ENCODE assay signal across 8 cellular contexts in genomic region chr5:100903036-100903887, GRCh38. TPM values are rescaled to one million over a fixed set of nuclear protein-coding genes. Genes with fewer than 3 reads are reported as not detected.
DNase-seq lines count a peak whose midpoint lies in the region; ATAC-seq and TF ChIP-seq lines count a peak whose summit lies in the region.

TSS of gene ST8SIA4 (minus strand) at chr5:100903282. CDS start at chr5:100902955, 327 bp downstream.

- peaks cover 30% of the 10 kb centered on the region for H3K4me1 ChIP-seq in PC-9 (replicated peaks; ENCODE audit: insufficient read depth)

- H2AFZ ChIP-seq in PC-9: peak within 1 kb of the TSS; percentile 80

- BruUV-seq in PC-9 (replicated peaks; lab: Mats Ljungman, UMichigan): no TSS peak

- POLR2A ChIA-PET in PC-9 (lab: Charles Lee; ENCODE audit: unreplicated experiment): interaction anchor here (0.8 kb wide), 1 partner anchor 46 kb away, joined by 6 read pairs; no protein-coding TSS in a partner anchor

- ATAC-seq in GM19468 (IDR thresholded peaks at IDR 0.05; ENCODE audit: extremely low read depth, unreplicated experiment): peak; percentile 76
- ATAC-seq in stimulated activated naive CD8-positive, alpha-beta T cell treated with anti-CD3 and anti-CD28 coated beads, Interleukin-15, Interleukin-2, amounts not matched to agents 100 U/mL and 50 U/mL, for 24 hours: peak; percentile 70

- H3K27ac Mint-ChIP-seq in activated T-helper 1 cell treated with anti-CD3 and anti-CD28 coated beads, Interleukin-12 subunit alpha, Interleukin-12 subunit beta, Interleukin-2, Interleukin-4 antibody, amounts not matched to agents 30 ng/mL and 10 ng/mL and 1 ng/mL, durations not matched to agents 14 hours and 24 hours and 36 hours: peak within 1 kb of the TSS; percentile 99
- no peak within 1 kb of the TSS for H3K27ac Mint-ChIP-seq in nephron progenitor cell

- peaks cover 12% of the 10 kb centered on the region; the same call in 1 of the 2 replicates for H3K27me3 ChIP-seq in PC-9 (ENCODE audit: insufficient read depth, low read depth)

- H3F3A ChIP-seq in PC-9 (ENCODE audit: insufficient read depth, low read depth): no peaks in the 10 kb centered on the region; the same call in 1 of the 2 replicates

- TF ChIP-seq CTCF in PC-9 (conservative IDR thresholded peaks at IDR 0.05) (no peak), fibroblast of the aortic adventitia (IDR thresholded peaks at IDR 0.05; ENCODE audit: insufficient read depth, low read length) (no peak), nephron progenitor cell (IDR thresholded peaks at IDR 0.05) (no peak)

- H3K36me3 ChIP-seq in PC-9 (ENCODE audit: low read depth): no peaks in the 10 kb centered on the region

- no peaks in the 10 kb centered on the region for H3K9me2 ChIP-seq in PC-9 (ENCODE audit: insufficient read depth)

- CTCF ChIA-PET in PC-9 (lab: Charles Lee): interaction anchor here (0.6 to 1.0 kb wide), 4 partner anchors 24 to 772 kb away, joined by 3 to 4 read pairs (median 4); no protein-coding TSS in a partner anchor

- H3K36me3 Mint-ChIP-seq in activated T-helper 1 cell treated with anti-CD3 and anti-CD28 coated beads, Interleukin-12 subunit alpha, Interleukin-12 subunit beta, Interleukin-2, Interleukin-4 antibody, amounts not matched to agents 30 ng/mL and 10 ng/mL and 1 ng/mL, durations not matched to agents 14 hours and 24 hours and 36 hours (ENCODE audit: low read depth): peaks cover 28% of the 10 kb centered on the region
- no peaks in the 10 kb centered on the region for H3K36me3 Mint-ChIP-seq in nephron progenitor cell (ENCODE audit: low read depth)

- DNase-seq in CD1c-positive myeloid dendritic cell (ENCODE audit: extremely low spot score) (peak; percentile 96), HUDEP-2 (lab: John Stamatoyannopoulos, UW; ENCODE audit: unreplicated experiment in 76 of 76) (peak in 75 of 76 experiments; percentile 13 to 89 (median 76)), PC-9 (peak; percentile 72 to 83), fibroblast of the aortic adventitia (ENCODE audit: low read depth) (peak; percentile 32), nephron progenitor cell (peak; percentile 84)
- peak; percentile 90 for DNase-seq in activated T-helper 1 cell treated with anti-CD3 and anti-CD28 coated beads, Interleukin-12 subunit alpha, Interleukin-12 subunit beta, Interleukin-2, Interleukin-4 antibody, amounts not matched to agents 30 ng/mL and 10 ng/mL and 1 ng/mL, durations not matched to agents 14 hours and 24 hours and 36 hours (ENCODE audit: low spot score)
- DNase-seq in stimulated activated naive CD8-positive, alpha-beta T cell treated with anti-CD3 and anti-CD28 coated beads, Interleukin-15, Interleukin-2, amounts not matched to agents 100 U/mL and 50 U/mL, for 24 hours: peak; percentile 92

- no peaks in the 10 kb centered on the region for H3K27me3 Mint-ChIP-seq in activated T-helper 1 cell treated with anti-CD3 and anti-CD28 coated beads, Interleukin-12 subunit alpha, Interleukin-12 subunit beta, Interleukin-2, Interleukin-4 antibody, amounts not matched to agents 30 ng/mL and 10 ng/mL and 1 ng/mL, durations not matched to agents 14 hours and 24 hours and 36 hours (ENCODE audit: insufficient read depth)
- peaks cover 48% of the 10 kb centered on the region for H3K27me3 Mint-ChIP-seq in nephron progenitor cell (ENCODE audit: low read depth, poor library complexity)

- H3K9me3 Mint-ChIP-seq in activated T-helper 1 cell treated with anti-CD3 and anti-CD28 coated beads, Interleukin-12 subunit alpha, Interleukin-12 subunit beta, Interleukin-2, Interleukin-4 antibody, amounts not matched to agents 30 ng/mL and 10 ng/mL and 1 ng/mL, durations not matched to agents 14 hours and 24 hours and 36 hours: no peaks in the 10 kb centered on the region
- no peaks in the 10 kb centered on the region for H3K9me3 Mint-ChIP-seq in nephron progenitor cell

- no peaks in the 10 kb centered on the region for H3K9me3 ChIP-seq in PC-9 (ENCODE audit: insufficient read depth, low read depth)

- no peaks in the 10 kb centered on the region for H3K79me2 ChIP-seq in PC-9 (ENCODE audit: low read depth)

- H3K27ac ChIP-seq in PC-9: no peak within 1 kb of the TSS

- no peaks in the 10 kb centered on the region for H4K20me1 ChIP-seq in PC-9 (ENCODE audit: insufficient read depth)

- peak within 1 kb of the TSS; percentile 91 for H3K4me2 ChIP-seq in PC-9

- intact Hi-C loops in PC-9 (cut with micrococcal nuclease; ENCODE audit: unreplicated experiment): loop anchor here (1.0 to 5.0 kb wide), 5 partner anchors 62 to 484 kb away; no protein-coding TSS in a partner anchor
- intact Hi-C loops in activated T-helper 1 cell treated with anti-CD3 and anti-CD28 coated beads, Interleukin-12 subunit alpha, Interleukin-12 subunit beta, Interleukin-2, Interleukin-4 antibody, amounts not matched to agents 30 ng/mL and 10 ng/mL and 1 ng/mL, durations not matched to agents 14 hours and 24 hours and 36 hours (cut with micrococcal nuclease): loop anchor here (1.0 to 5.0 kb wide), 5 partner anchors 63 to 1874 kb away; no protein-coding TSS in a partner anchor

- peaks cover 41% of the 10 kb centered on the region for H3K4me1 Mint-ChIP-seq in activated T-helper 1 cell treated with anti-CD3 and anti-CD28 coated beads, Interleukin-12 subunit alpha, Interleukin-12 subunit beta, Interleukin-2, Interleukin-4 antibody, amounts not matched to agents 30 ng/mL and 10 ng/mL and 1 ng/mL, durations not matched to agents 14 hours and 24 hours and 36 hours (ENCODE audit: low read depth)
- peaks cover 52% of the 10 kb centered on the region for H3K4me1 Mint-ChIP-seq in nephron progenitor cell

- peak within 1 kb of the TSS; percentile 96 for H3K4me3 Mint-ChIP-seq in activated T-helper 1 cell treated with anti-CD3 and anti-CD28 coated beads, Interleukin-12 subunit alpha, Interleukin-12 subunit beta, Interleukin-2, Interleukin-4 antibody, amounts not matched to agents 30 ng/mL and 10 ng/mL and 1 ng/mL, durations not matched to agents 14 hours and 24 hours and 36 hours
- H3K4me3 Mint-ChIP-seq in nephron progenitor cell: peak within 1 kb of the TSS; percentile 91

- H3K4me3 ChIP-seq in PC-9: peak within 1 kb of the TSS; percentile 54
- H3K4me3 ChIP-seq in fibroblast of the aortic adventitia (ENCODE audit: low read depth, low read length): peak within 1 kb of the TSS; percentile 61

RNA-seq across cellular contexts. Expression of gene ST8SIA4, which starts in this region (rescaled TPM):
- total RNA-seq in PC-9 (2021) (2.1 and 2.4 TPM in 2 replicates), fibroblast of the aortic adventitia (ENCODE audit: low replicate concordance) (0.25 and 0.54 TPM in 2 replicates)
- 63.1 and 65.2 TPM in 2 replicates for total RNA-seq in activated T-helper 1 cell treated with anti-CD3 and anti-CD28 coated beads, Interleukin-12 subunit alpha, Interleukin-12 subunit beta, Interleukin-2, Interleukin-4 antibody, amounts not matched to agents 30 ng/mL and 10 ng/mL and 1 ng/mL, durations not matched to agents 14 hours and 24 hours and 36 hours

Comparison
In these comparisons a context has a peak if more than half of its experiments do, and no peak if none do; other contexts are left out.
1. RNA of gene ST8SIA4 (total RNA-seq): 63.1 to 65.2 TPM in activated T-helper 1 cell treated with anti-CD3 and anti-CD28 coated beads, Interleukin-12 subunit alpha, Interleukin-12 subunit beta, Interleukin-2, Interleukin-4 antibody, amounts not matched to agents 30 ng/mL and 10 ng/mL and 1 ng/mL, durations not matched to agents 14 hours and 24 hours and 36 hours; 2.1 to 2.4 TPM in PC-9 and 0.25 to 0.54 TPM in fibroblast of the aortic adventitia; every median in the first group is over 10 times any median in the second.
2. Peak in DNase-seq and H3K4me3 ChIP-seq in fibroblast of the aortic adventitia; RNA of the gene not detected or under 1 TPM.
3. DNase-seq: peak in every context shown above with its lines; median percentile 96 in CD1c-positive myeloid dendritic cell; 92 in stimulated activated naive CD8-positive, alpha-beta T cell treated with anti-CD3 and anti-CD28 coated beads, Interleukin-15, Interleukin-2, amounts not matched to agents 100 U/mL and 50 U/mL, for 24 hours; 90 in activated T-helper 1 cell treated with anti-CD3 and anti-CD28 coated beads, Interleukin-12 subunit alpha, Interleukin-12 subunit beta, Interleukin-2, Interleukin-4 antibody, amounts not matched to agents 30 ng/mL and 10 ng/mL and 1 ng/mL, durations not matched to agents 14 hours and 24 hours and 36 hours; 84 in nephron progenitor cell; 78 in PC-9; 76 in HUDEP-2; 32 in fibroblast of the aortic adventitia.